Comparison of ENCODE assay signal across 23 cellular contexts in the genomic region with DNA sequence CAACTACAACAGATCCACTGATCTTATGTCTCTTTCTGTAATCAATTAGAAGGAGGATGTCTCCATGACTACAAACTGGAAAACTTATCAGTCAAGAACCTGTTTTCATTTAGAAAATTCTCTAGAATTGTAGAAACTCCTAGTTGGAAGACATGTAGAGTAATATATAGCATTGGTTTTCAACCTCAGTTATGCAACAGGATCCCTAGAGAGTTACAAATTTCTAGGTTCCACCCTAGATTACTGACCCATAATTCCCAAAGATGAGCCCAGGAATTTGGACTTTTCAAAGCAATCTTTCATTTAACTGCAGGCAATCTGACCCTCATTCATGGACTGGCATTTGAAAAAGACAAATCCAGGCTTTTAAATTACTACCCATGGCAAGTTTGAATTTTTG.
"Had no signal": no experiment of that assay in that cellular context is flagged by ENCODE, and none has a peak within 500 bp of the region (broad histone marks: within the 10 kb centered on the region; RNA-seq: fewer than 3 reads in every experiment).

No MANE protein-coding gene starts in this region.

- FAIRE-seq: endothelial cell of umbilical vein had no signal

- H3K4me3 ChIP-seq: esophagus muscularis mucosa, gastrocnemius medialis, lower lobe of right lung, prostate gland, right atrium auricular region, sigmoid colon, stomach, thyroid gland, vagina had no signal

- ATAC-seq: gastrocnemius medialis; left ventricle myocardium superior; lower lobe of right lung; naive thymus-derived CD8-positive, alpha-beta T cell; stimulated activated effector memory CD8-positive, alpha-beta T cell treated with anti-CD3 and anti-CD28 coated beads, Interleukin-12 subunit alpha, Interleukin-12 subunit beta, amount 100 ng/mL, for 72 hours had no signal

- H3K27me3 ChIP-seq: esophagus muscularis mucosa, gastrocnemius medialis, right atrium auricular region, sigmoid colon, stomach, thyroid gland, vagina had no signal

- H3K4me1 ChIP-seq: gastrocnemius medialis, prostate gland, thyroid gland had no signal

- H3K27ac ChIP-seq: esophagus muscularis mucosa, gastrocnemius medialis, lower lobe of right lung, prostate gland, right atrium auricular region, sigmoid colon, stomach, thyroid gland, vagina had no signal

- DNase-seq: dermis blood vessel endothelial cell; effector memory CD4-positive, alpha-beta T cell; foreskin fibroblast; gastrocnemius medialis; head of caudate nucleus; left ventricle myocardium superior; lower lobe of right lung; naive thymus-derived CD8-positive, alpha-beta T cell; nephron progenitor cell; nucleus accumbens; sigmoid colon; stimulated activated CD4-positive, alpha-beta T cell treated with anti-CD3 and anti-CD28 coated beads, Interleukin-2, amount 100 ng/mL, for 24 hours; stimulated activated CD4-positive, alpha-beta T cell treated with anti-CD3 and anti-CD28 coated beads, Interleukin-4, amount 100 ng/mL, for 24 hours; stimulated activated naive CD4-positive, alpha-beta T cell treated with Interleukin-2 at 50 U/mL for 16 hours; stomach; thyroid gland; trophoblast cell had no signal

- H3K36me3 ChIP-seq: esophagus muscularis mucosa, gastrocnemius medialis, lower lobe of right lung, prostate gland, right atrium auricular region, sigmoid colon, stomach, thyroid gland, vagina had no signal

- H3K9me3 ChIP-seq: esophagus muscularis mucosa, gastrocnemius medialis, lower lobe of right lung, prostate gland, right atrium auricular region, sigmoid colon, stomach, thyroid gland, vagina had no signal
